Comparison of ENCODE assay signal across 1 cellular context in genomic region chr14:35340616-35341453, GRCh38.
TF ChIP-seq lines count a peak whose summit lies in the region.

No MANE protein-coding gene starts in this region.

TF ChIP-seq in K562, 482 proteins besides CTCF, POLR2A, EP300 and RAD21 (continued from another document):
- TF ChIP-seq, protein P1, sequence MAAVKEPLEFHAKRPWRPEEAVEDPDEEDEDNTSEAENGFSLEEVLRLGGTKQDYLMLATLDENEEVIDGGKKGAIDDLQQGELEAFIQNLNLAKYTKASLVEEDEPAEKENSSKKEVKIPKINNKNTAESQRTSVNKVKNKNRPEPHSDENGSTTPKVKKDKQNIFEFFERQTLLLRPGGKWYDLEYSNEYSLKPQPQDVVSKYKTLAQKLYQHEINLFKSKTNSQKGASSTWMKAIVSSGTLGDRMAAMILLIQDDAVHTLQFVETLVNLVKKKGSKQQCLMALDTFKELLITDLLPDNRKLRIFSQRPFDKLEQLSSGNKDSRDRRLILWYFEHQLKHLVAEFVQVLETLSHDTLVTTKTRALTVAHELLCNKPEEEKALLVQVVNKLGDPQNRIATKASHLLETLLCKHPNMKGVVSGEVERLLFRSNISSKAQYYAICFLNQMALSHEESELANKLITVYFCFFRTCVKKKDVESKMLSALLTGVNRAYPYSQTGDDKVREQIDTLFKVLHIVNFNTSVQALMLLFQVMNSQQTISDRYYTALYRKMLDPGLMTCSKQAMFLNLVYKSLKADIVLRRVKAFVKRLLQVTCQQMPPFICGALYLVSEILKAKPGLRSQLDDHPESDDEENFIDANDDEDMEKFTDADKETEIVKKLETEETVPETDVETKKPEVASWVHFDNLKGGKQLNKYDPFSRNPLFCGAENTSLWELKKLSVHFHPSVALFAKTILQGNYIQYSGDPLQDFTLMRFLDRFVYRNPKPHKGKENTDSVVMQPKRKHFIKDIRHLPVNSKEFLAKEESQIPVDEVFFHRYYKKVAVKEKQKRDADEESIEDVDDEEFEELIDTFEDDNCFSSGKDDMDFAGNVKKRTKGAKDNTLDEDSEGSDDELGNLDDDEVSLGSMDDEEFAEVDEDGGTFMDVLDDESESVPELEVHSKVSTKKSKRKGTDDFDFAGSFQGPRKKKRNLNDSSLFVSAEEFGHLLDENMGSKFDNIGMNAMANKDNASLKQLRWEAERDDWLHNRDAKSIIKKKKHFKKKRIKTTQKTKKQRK (IDR thresholded peaks at IDR 0.05; ENCODE audit: borderline replicate concordance, low read depth, low read length) = no peak
- TF ChIP-seq, protein P2, sequence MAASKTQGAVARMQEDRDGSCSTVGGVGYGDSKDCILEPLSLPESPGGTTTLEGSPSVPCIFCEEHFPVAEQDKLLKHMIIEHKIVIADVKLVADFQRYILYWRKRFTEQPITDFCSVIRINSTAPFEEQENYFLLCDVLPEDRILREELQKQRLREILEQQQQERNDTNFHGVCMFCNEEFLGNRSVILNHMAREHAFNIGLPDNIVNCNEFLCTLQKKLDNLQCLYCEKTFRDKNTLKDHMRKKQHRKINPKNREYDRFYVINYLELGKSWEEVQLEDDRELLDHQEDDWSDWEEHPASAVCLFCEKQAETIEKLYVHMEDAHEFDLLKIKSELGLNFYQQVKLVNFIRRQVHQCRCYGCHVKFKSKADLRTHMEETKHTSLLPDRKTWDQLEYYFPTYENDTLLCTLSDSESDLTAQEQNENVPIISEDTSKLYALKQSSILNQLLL (CRISPR knock-in tag; IDR thresholded peaks at IDR 0.05; ENCODE audit: borderline replicate concordance) = no peak
- no peak for TF ChIP-seq RBM39 (optimal IDR thresholded peaks at IDR 0.05; ENCODE audit: low read depth, low read length)
- no peak for TF ChIP-seq SREBF1 (IDR thresholded peaks at IDR 0.05; ENCODE audit: borderline replicate concordance, low read depth, low read length)
